In genomic region chr5:78538240-78538850, GRCh38 we compare ENCODE assay signal across 1 cellular context.
TF ChIP-seq lines count a peak whose summit lies in the region.

No MANE protein-coding gene starts in this region.

TF ChIP-seq in IMR-90, 13 proteins besides CTCF, POLR2A, EP300 and RAD21:
- TF ChIP-seq ELK1 (IDR thresholded peaks at IDR 0.05; ENCODE audit: borderline replicate concordance, low read depth, low read length) (no peak), MAZ (IDR thresholded peaks at IDR 0.05; ENCODE audit: borderline replicate concordance, low read depth, low read length) (no peak), RFX5 (IDR thresholded peaks at IDR 0.05; ENCODE audit: low read depth, low read length) (no peak), CHD1 (IDR thresholded peaks at IDR 0.05; ENCODE audit: low read depth, low read length) (no peak), SMC3 (IDR thresholded peaks at IDR 0.05; ENCODE audit: low read depth, low read length) (no peak), CEBPB (IDR thresholded peaks at IDR 0.05; ENCODE audit: low read depth, low read length) (no peak), FOS (IDR thresholded peaks at IDR 0.05; ENCODE audit: low read depth, low read length) (no peak), NFE2L2 (IDR thresholded peaks at IDR 0.05; ENCODE audit: low read depth, low read length) (no peak), BHLHE40 (IDR thresholded peaks at IDR 0.05; ENCODE audit: low read depth, low read length) (no peak), USF2 (IDR thresholded peaks at IDR 0.05; ENCODE audit: low read depth, low read length) (no peak), MXI1 (IDR thresholded peaks at IDR 0.05; ENCODE audit: borderline replicate concordance, low read depth, low read length) (no peak), RCOR1 (IDR thresholded peaks at IDR 0.05; ENCODE audit: insufficient replicate concordance, low read length) (no peak), MAFK (IDR thresholded peaks at IDR 0.05; ENCODE audit: low read depth, low read length) (no peak)
TF ChIP-seq in IMR-90: peak in this region for 0.
